ENCODE assay signal across 13 cellular contexts in genomic region chr10:6924166-6924565, GRCh38.
DNase-seq lines count a peak whose midpoint lies in the region; ATAC-seq and TF ChIP-seq lines count a peak whose summit lies in the region.
"Had no signal": no experiment of that assay in that cellular context is flagged by ENCODE, and none has a peak within 500 bp of the region (broad histone marks: within the 10 kb centered on the region; RNA-seq: fewer than 3 reads in every experiment).

No MANE protein-coding gene starts in this region.

- in situ Hi-C loops in Caki2 (cut with HindIII; ENCODE audit: low pct_unique_long_range_greater_than_20kb, low sequenced_read_pairs): no loop called here

- H3K4me1 ChIP-seq in body of pancreas (peaks cover 19% of the 10 kb centered on the region), right lobe of liver (no peaks in the 10 kb centered on the region)
- H3K4me1 ChIP-seq: thyroid gland had no signal

- TF ChIP-seq POLR2A in body of pancreas (IDR thresholded peaks at IDR 0.05) (no peak), right lobe of liver (IDR thresholded peaks at IDR 0.05) (no peak)

- no peaks in the 10 kb centered on the region for H3K9me3 Mint-ChIP-seq in activated CD8-positive, alpha-beta T cell treated with anti-CD3 and anti-CD28 coated beads, Interleukin-2, amount 10 ng/mL, durations not matched to agents 7 days and 5 days (ENCODE audit: insufficient read depth)
- H3K9me3 Mint-ChIP-seq in activated CD8-positive, alpha-beta T cell treated with anti-CD3 and anti-CD28 coated beads for 36 hours: no peaks in the 10 kb centered on the region
- H3K9me3 Mint-ChIP-seq: CD4-positive, CD25-positive, alpha-beta regulatory T cell had no signal

- no peak overlapping the region for H3K4me3 Mint-ChIP-seq in activated CD8-positive, alpha-beta T cell treated with anti-CD3 and anti-CD28 coated beads, Interleukin-2, amount 10 ng/mL, durations not matched to agents 7 days and 5 days
- no peak overlapping the region for H3K4me3 Mint-ChIP-seq in activated CD8-positive, alpha-beta T cell treated with anti-CD3 and anti-CD28 coated beads for 36 hours
- H3K4me3 Mint-ChIP-seq: CD4-positive, CD25-positive, alpha-beta regulatory T cell had no signal

- CTCF ChIA-PET in activated CD8-positive, alpha-beta T cell treated with anti-CD3 and anti-CD28 coated beads, Interleukin-2, amount 10 ng/mL, durations not matched to agents 7 days and 5 days (lab: Charles Lee): interaction anchor here (1.0 to 1.7 kb wide), 3 partner anchors 198 to 494 kb away, joined by 3 to 6 read pairs (median 4); partner anchors contain the start of gene SFMBT2
- CTCF ChIA-PET in activated CD8-positive, alpha-beta T cell treated with anti-CD3 and anti-CD28 coated beads for 36 hours (lab: Charles Lee): interaction anchor here (1.8 kb wide), 1 partner anchor 8 kb away, joined by 5 read pairs; no protein-coding TSS in a partner anchor

- peak; percentile 35 for DNase-seq in Caki2 (ENCODE audit: low read depth)
- peak; percentile 8 for DNase-seq in MG63
- DNase-seq in body of pancreas: peak in 2 of 4 donors; percentile 26 to 37
- DNase-seq in kidney glomerular epithelial cell (lab: John Stamatoyannopoulos, UW): peak; percentile 72
- DNase-seq in left colon: no peak
- DNase-seq in right lobe of liver: no peak
- DNase-seq in activated CD8-positive, alpha-beta T cell treated with anti-CD3 and anti-CD28 coated beads, Interleukin-2, amount 10 ng/mL, durations not matched to agents 7 days and 5 days: no peak
- DNase-seq in activated CD8-positive, alpha-beta T cell treated with anti-CD3 and anti-CD28 coated beads for 36 hours: no peak
- DNase-seq: CD4-positive, CD25-positive, alpha-beta regulatory T cell; glutamatergic neuron; lower lobe of right lung; RPMI8226; thyroid gland had no signal

- TF ChIP-seq CTCF in body of pancreas (IDR thresholded peaks at IDR 0.05) (no peak), right lobe of liver (IDR thresholded peaks at IDR 0.05) (no peak)
- TF ChIP-seq CTCF in activated CD8-positive, alpha-beta T cell treated with anti-CD3 and anti-CD28 coated beads for 36 hours (IDR thresholded peaks at IDR 0.05): no peak

- peaks cover 1% of the 10 kb centered on the region for H3K27me3 Mint-ChIP-seq in activated CD8-positive, alpha-beta T cell treated with anti-CD3 and anti-CD28 coated beads, Interleukin-2, amount 10 ng/mL, durations not matched to agents 7 days and 5 days (ENCODE audit: low read depth)
- H3K27me3 Mint-ChIP-seq in activated CD8-positive, alpha-beta T cell treated with anti-CD3 and anti-CD28 coated beads for 36 hours: peaks cover 1% of the 10 kb centered on the region

- H3K27me3 ChIP-seq in MG63: peaks cover 11% of the 10 kb centered on the region
- H3K27me3 ChIP-seq in body of pancreas: no peaks in the 10 kb centered on the region
- H3K27me3 ChIP-seq in right lobe of liver: no peaks in the 10 kb centered on the region
- H3K27me3 ChIP-seq: thyroid gland had no signal

- H3K27ac ChIP-seq in body of pancreas (peak overlapping the region in 1 of 4 donors; percentile 32), right lobe of liver (no peak overlapping the region)
- H3K27ac ChIP-seq: lower lobe of right lung, thyroid gland had no signal

- H3K27ac Mint-ChIP-seq in activated CD8-positive, alpha-beta T cell treated with anti-CD3 and anti-CD28 coated beads, Interleukin-2, amount 10 ng/mL, durations not matched to agents 7 days and 5 days: no peak overlapping the region
- H3K27ac Mint-ChIP-seq in activated CD8-positive, alpha-beta T cell treated with anti-CD3 and anti-CD28 coated beads for 36 hours: no peak overlapping the region
- H3K27ac Mint-ChIP-seq: CD4-positive, CD25-positive, alpha-beta regulatory T cell had no signal

- intact Hi-C loops in body of pancreas (cut with DNase I) (no loop called here), left colon (cut with DNase I, micrococcal nuclease) (no loop called here), right lobe of liver (cut with DNase I) (no loop called here)
- intact Hi-C loops in activated CD8-positive, alpha-beta T cell treated with anti-CD3 and anti-CD28 coated beads for 36 hours (cut with micrococcal nuclease): loop anchor here (10.0 kb wide), 3 partner anchors 111 to 341 kb away; no protein-coding TSS in a partner anchor

- H3K36me3 Mint-ChIP-seq in activated CD8-positive, alpha-beta T cell treated with anti-CD3 and anti-CD28 coated beads, Interleukin-2, amount 10 ng/mL, durations not matched to agents 7 days and 5 days (ENCODE audit: low read depth): no peaks in the 10 kb centered on the region
- H3K36me3 Mint-ChIP-seq in activated CD8-positive, alpha-beta T cell treated with anti-CD3 and anti-CD28 coated beads for 36 hours (ENCODE audit: low read depth): no peaks in the 10 kb centered on the region
- H3K36me3 Mint-ChIP-seq: CD4-positive, CD25-positive, alpha-beta regulatory T cell had no signal

- H3K36me3 ChIP-seq in MG63: no peaks in the 10 kb centered on the region
- H3K36me3 ChIP-seq in body of pancreas (replicated peaks in 1 of 2; ENCODE audit: insufficient read depth in 1 of 2, low read depth in 2 of 2): no peaks in the 10 kb centered on the region
- no peaks in the 10 kb centered on the region for H3K36me3 ChIP-seq in right lobe of liver
- H3K36me3 ChIP-seq: lower lobe of right lung, thyroid gland had no signal

- peak; percentile 69 for ATAC-seq in body of pancreas
- ATAC-seq in left colon: no peak
- no peak for ATAC-seq in right lobe of liver
- ATAC-seq in activated CD8-positive, alpha-beta T cell treated with anti-CD3 and anti-CD28 coated beads, Interleukin-2, amount 10 ng/mL, durations not matched to agents 7 days and 5 days: no peak
- ATAC-seq in activated CD8-positive, alpha-beta T cell treated with anti-CD3 and anti-CD28 coated beads for 36 hours: no peak
- ATAC-seq: lower lobe of right lung had no signal

- peaks cover 57% of the 10 kb centered on the region for H3K4me1 Mint-ChIP-seq in activated CD8-positive, alpha-beta T cell treated with anti-CD3 and anti-CD28 coated beads, Interleukin-2, amount 10 ng/mL, durations not matched to agents 7 days and 5 days (ENCODE audit: low read depth)
- peaks cover 55% of the 10 kb centered on the region for H3K4me1 Mint-ChIP-seq in activated CD8-positive, alpha-beta T cell treated with anti-CD3 and anti-CD28 coated beads for 36 hours (ENCODE audit: low read depth)

- 10 to 17% methylated on average over 4 of the region's 4 CpGs for WGBS in body of pancreas, 2 donors
- WGBS in right lobe of liver (ENCODE audit: insufficient coverage, low coverage, low lambda C conversion rate, missing lambda C conversion rate): 45% methylated on average over 4 of the region's 4 CpGs

- POLR2A ChIA-PET in activated CD8-positive, alpha-beta T cell treated with anti-CD3 and anti-CD28 coated beads, Interleukin-2, amount 10 ng/mL, durations not matched to agents 7 days and 5 days (lab: Charles Lee): interaction anchor here (1.0 kb wide), 1 partner anchor 486 kb away, joined by 4 read pairs; no protein-coding TSS in a partner anchor
- POLR2A ChIA-PET in activated CD8-positive, alpha-beta T cell treated with anti-CD3 and anti-CD28 coated beads for 36 hours (lab: Charles Lee): no interaction called here

- H3K9me3 ChIP-seq in MG63 (no peaks in the 10 kb centered on the region), body of pancreas (no peaks in the 10 kb centered on the region), right lobe of liver (no peaks in the 10 kb centered on the region)
- H3K9me3 ChIP-seq: lower lobe of right lung, thyroid gland had no signal

- H3K4me3 ChIP-seq in MG63 (no peak overlapping the region), body of pancreas (no peak overlapping the region), right lobe of liver (no peak overlapping the region)
- H3K4me3 ChIP-seq: lower lobe of right lung, thyroid gland had no signal

Comparison
In these comparisons a context has a peak if more than half of its experiments do, and no peak if none do; other contexts are left out.
1. DNase-seq: peak in Caki2 (single experiment), MG63 (single experiment) and kidney glomerular epithelial cell (single experiment); none in left colon (0 of 2), right lobe of liver (0 of 3), activated CD8-positive, alpha-beta T cell treated with anti-CD3 and anti-CD28 coated beads, Interleukin-2, amount 10 ng/mL, durations not matched to agents 7 days and 5 days (single experiment) and activated CD8-positive, alpha-beta T cell treated with anti-CD3 and anti-CD28 coated beads for 36 hours (single experiment).